8 cellular contexts compared by ENCODE assay signal in the genomic region with DNA sequence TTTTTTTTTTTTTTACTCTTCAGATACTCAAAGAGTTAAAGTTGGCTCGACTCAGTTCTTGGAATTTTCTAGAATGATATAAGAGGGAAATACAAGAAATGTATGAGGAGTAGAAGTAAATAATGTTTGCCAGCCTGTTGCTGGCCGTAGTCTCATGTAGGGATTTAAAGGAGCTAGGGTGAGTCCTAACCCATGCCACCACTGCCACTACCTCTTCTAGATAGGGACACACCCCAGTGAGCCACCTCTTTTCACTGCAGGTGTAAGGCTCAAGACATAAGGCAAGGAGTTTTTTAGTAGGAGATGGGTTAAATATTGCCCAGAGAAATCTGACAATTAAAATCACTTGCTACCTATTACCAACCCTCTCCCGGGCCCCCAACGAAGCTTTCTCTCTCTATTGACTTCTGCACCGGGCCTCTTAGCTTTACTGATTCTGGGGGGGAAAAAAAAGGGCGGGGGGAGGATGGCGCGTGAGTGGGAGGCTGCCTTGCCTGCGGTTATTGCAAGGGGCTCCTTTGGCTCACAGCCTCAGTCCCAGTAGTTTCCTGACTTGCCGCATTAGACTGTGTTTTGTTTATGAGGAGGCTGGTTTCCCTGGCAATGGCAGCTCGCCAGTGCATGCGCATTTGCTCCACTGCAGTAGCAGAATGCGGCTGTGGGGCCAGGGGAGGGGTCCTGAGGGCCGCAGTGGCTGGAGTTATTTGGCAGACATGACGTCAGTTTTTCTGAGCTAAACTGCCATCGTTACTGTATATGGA. TPM values are rescaled to one million over a fixed set of nuclear protein-coding genes. Genes with fewer than 3 reads are reported as not detected.
DNase-seq lines count a peak whose midpoint lies in the region; ATAC-seq and TF ChIP-seq lines count a peak whose summit lies in the region.

No MANE protein-coding gene starts in this region.

- H3K4me3 ChIP-seq in heart right ventricle (peak overlapping the region in 9 of 10 donors; percentile 9 to 44 (median 39)), Karpas-422 (ENCODE audit: low read length) (no peak overlapping the region)

- peaks cover 6% of the 10 kb centered on the region for H3K4me1 Mint-ChIP-seq in progenitor cell of endocrine pancreas (ENCODE audit: low read depth)

- H3K9me3 ChIP-seq in heart right ventricle, result no peaks in the 10 kb centered on the region
- H3K9me3 ChIP-seq in Karpas-422 (ENCODE audit: low read length), result no peaks in the 10 kb centered on the region; the same call in none of the 2 replicates

- H3K4me1 ChIP-seq in heart right ventricle (peaks cover 0 to 5% (median 0%) of the 10 kb centered on the region in 9 donors), Karpas-422 (ENCODE audit: low read length) (no peaks in the 10 kb centered on the region)

- H3K9me3 Mint-ChIP-seq in progenitor cell of endocrine pancreas (ENCODE audit: low read depth), result no peaks in the 10 kb centered on the region

- H3K79me2 ChIP-seq in Karpas-422 (ENCODE audit: low read length), result no peaks in the 10 kb centered on the region

- intact Hi-C loops in heart right ventricle (cut with DNase I), result no loop called here

- H3K27me3 ChIP-seq in heart right ventricle, result peaks cover 0 to 37% (median 0%) of the 10 kb centered on the region in 7 donors
- H3K27me3 ChIP-seq in Karpas-422 (ENCODE audit: low read length), result no peaks in the 10 kb centered on the region

- H3K27ac Mint-ChIP-seq in progenitor cell of endocrine pancreas, result peak overlapping the region; percentile 63

- no peaks in the 10 kb centered on the region for H3K36me3 ChIP-seq in heart right ventricle
- no peaks in the 10 kb centered on the region for H3K36me3 ChIP-seq in Karpas-422 (ENCODE audit: insufficient read depth, low read length)

- H3K27ac ChIP-seq in heart right ventricle, result peak overlapping the region in 3 of 10 donors; percentile 13 to 28 (median 16)
- no peak overlapping the region for H3K27ac ChIP-seq in Karpas-422 (ENCODE audit: low read length)

- peak overlapping the region; percentile 69 for H3K4me3 Mint-ChIP-seq in progenitor cell of endocrine pancreas (ENCODE audit: low read depth)

- H3K27me3 Mint-ChIP-seq in progenitor cell of endocrine pancreas, result peaks cover 33% of the 10 kb centered on the region

- ATAC-seq in heart right ventricle, result peak in 7 of 8 donors; percentile 75 to 90 (median 80)

- H2AFZ ChIP-seq in Karpas-422 (ENCODE audit: low read length), result no peak overlapping the region

- no peaks in the 10 kb centered on the region for H4K20me1 ChIP-seq in Karpas-422 (ENCODE audit: insufficient read depth, low read depth, low read length)

- H3K4me2 ChIP-seq in Karpas-422 (ENCODE audit: low read depth, low read length, poor library complexity, severe bottlenecking), result no peak overlapping the region

- DNase-seq in ELR (ENCODE audit: low read depth) (peak; percentile 72), HT1080 (ENCODE audit: low read depth) (peak; percentile 62), heart right ventricle (peak; percentile 58 to 66), progenitor cell of endocrine pancreas (ENCODE audit: low spot score, unreplicated experiment) (peak; percentile 42), Karpas-422 (no peak), ureter (ENCODE audit: low spot score) (no peak)
- peak; percentile 0 for DNase-seq in activated effector memory CD4-positive, alpha-beta T cell treated with Interleukin-2 at 50 U/mL for 16 hours
- no peak for DNase-seq in activated CD4-positive, CD25-positive, alpha-beta regulatory T cell (lab: John Stamatoyannopoulos, UW)

- no peak for TF ChIP-seq CTCF in heart right ventricle (IDR thresholded peaks at IDR 0.05)
- no peak for TF ChIP-seq CTCF in progenitor cell of endocrine pancreas (IDR thresholded peaks at IDR 0.05; ENCODE audit: unreplicated experiment)

- 4% methylated on average over 16 of the region's 16 CpGs for WGBS in heart right ventricle, 2 donors

- no peaks in the 10 kb centered on the region for H3K9me2 ChIP-seq in Karpas-422 (replicated peaks; ENCODE audit: insufficient read depth, low read length)

- no peak overlapping the region for H3K9ac ChIP-seq in Karpas-422 (ENCODE audit: low read length)

- no peaks in the 10 kb centered on the region for H3K36me3 Mint-ChIP-seq in progenitor cell of endocrine pancreas (ENCODE audit: insufficient read depth)

RNA-seq across cellular contexts. Expression of a gene that starts 3.0 kb away (rescaled TPM):
- total RNA-seq in HT1080 (2014; rRNA removed; shearing (Covaris generic)), result 0.63 and 2.1 TPM in 2 replicates
- polyA plus RNA-seq in HT1080 (2015; cell fraction: cytosol; rRNA removed), result 1.1 TPM in 2 replicates
- 2.2 TPM in 2 replicates for polyA plus RNA-seq in HT1080 (2015; cell fraction: nucleus; rRNA removed)
- total RNA-seq in heart right ventricle, result 100 to 1,000 TPM in 6 of 10 donors, 10 to 100 TPM in 4; 51.3 to 189 (median 118) TPM
- 1 to 10 TPM; 1.4 to 4.3 TPM for polyA plus RNA-seq in heart right ventricle
- 152 and 154 TPM in 2 replicates for total RNA-seq in progenitor cell of endocrine pancreas
- total RNA-seq in Karpas-422 (2014; rRNA removed; shearing (Covaris generic); ENCODE audit: low replicate concordance), result not detected in 2 replicates
- total RNA-seq in ureter, result 116 TPM

Comparison
In these comparisons a context has a peak if more than half of its experiments do, and no peak if none do; other contexts are left out.
1. DNase-seq: peak in ELR (single experiment), HT1080 (single experiment), activated effector memory CD4-positive, alpha-beta T cell treated with Interleukin-2 at 50 U/mL for 16 hours (single experiment), heart right ventricle (2 of 2) and progenitor cell of endocrine pancreas (single experiment); none in Karpas-422 (single experiment), ureter (single experiment) and activated CD4-positive, CD25-positive, alpha-beta regulatory T cell (0 of 4).
2. RNA of a gene that starts 3.0 kb away (total RNA-seq): 152 to 154 TPM in progenitor cell of endocrine pancreas, 51.3 to 189 TPM in heart right ventricle and 116 TPM in ureter (single experiment); 0.63 to 2.1 TPM in HT1080 and not detected in Karpas-422; every median in the first group is over 10 times any median in the second.